Comparison of ENCODE assay signal across 1 cellular context in the genomic region with DNA sequence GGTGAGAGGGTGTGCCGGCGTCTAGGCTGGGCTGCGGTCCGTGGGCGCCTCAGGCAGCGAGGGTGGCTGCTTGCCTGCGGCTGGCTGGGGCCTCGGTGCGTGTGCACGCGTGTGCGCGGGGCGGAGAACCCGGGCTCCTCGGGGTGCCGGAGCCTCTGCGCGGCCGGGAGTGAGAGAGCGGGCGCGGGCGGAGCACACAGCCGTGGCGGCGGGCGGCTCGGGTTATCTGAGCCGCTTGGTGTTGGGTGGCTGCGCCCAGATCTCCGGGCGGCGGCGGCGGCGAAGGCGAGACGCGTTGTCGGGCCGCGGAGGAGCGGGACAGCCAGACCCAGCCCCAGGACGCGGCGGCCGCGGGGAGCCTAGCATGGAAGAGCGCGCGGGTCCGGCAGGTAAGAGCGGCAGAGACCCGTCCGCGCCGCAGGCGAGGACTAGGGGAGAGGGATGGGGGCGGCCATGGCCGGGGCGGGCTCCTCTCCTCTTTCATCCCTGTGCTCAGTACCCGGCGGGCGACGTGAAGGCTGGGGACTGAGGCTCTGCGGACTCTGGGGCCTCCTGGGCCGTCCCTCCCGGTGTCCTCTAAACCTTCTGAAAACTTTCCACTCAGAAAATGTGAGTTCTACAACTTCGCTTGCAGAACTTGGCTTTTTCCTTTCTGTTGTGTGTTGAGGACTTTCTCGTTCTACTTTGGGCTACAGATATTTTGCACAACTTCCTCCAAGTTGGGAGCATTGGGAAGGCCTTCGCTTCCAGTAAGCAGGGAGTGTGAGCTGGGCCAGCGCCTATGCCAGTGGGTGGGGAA.
A peak's percentile ranks its signal among the peaks of the same experiment; 100 is the strongest.
TF ChIP-seq lines count a peak whose summit lies in the region.

No MANE protein-coding gene starts in this region.

TF ChIP-seq in H1, 55 proteins besides CTCF, POLR2A, EP300 and RAD21:
- no peak for TF ChIP-seq ZNF274 (IDR thresholded peaks at IDR 0.05; ENCODE audit: borderline replicate concordance, extremely low read depth, low read length)
- TF ChIP-seq EZH2 (IDR thresholded peaks at IDR 0.05; ENCODE audit: low read depth, low read length, severe bottlenecking), result peak; percentile 96
- TF ChIP-seq SUZ12 (IDR thresholded peaks at IDR 0.05; ENCODE audit: low read length), result peak; percentile 98
- TF ChIP-seq RXRA (IDR thresholded peaks at IDR 0.05; ENCODE audit: insufficient read depth, low read depth, low read length), result no peak
- TF ChIP-seq YY1 (IDR thresholded peaks at IDR 0.05; ENCODE audit: low read depth, low read length), result no peak
- TF ChIP-seq, protein P1, sequence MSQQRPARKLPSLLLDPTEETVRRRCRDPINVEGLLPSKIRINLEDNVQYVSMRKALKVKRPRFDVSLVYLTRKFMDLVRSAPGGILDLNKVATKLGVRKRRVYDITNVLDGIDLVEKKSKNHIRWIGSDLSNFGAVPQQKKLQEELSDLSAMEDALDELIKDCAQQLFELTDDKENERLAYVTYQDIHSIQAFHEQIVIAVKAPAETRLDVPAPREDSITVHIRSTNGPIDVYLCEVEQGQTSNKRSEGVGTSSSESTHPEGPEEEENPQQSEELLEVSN (IDR thresholded peaks at IDR 0.05), result no peak
- no peak for TF ChIP-seq CHD2 (IDR thresholded peaks at IDR 0.05; ENCODE audit: low read length)
- TF ChIP-seq RFX5 (IDR thresholded peaks at IDR 0.05; ENCODE audit: borderline replicate concordance, low read depth, low read length), result no peak
- TF ChIP-seq RBBP5 (IDR thresholded peaks at IDR 0.05; ENCODE audit: borderline replicate concordance, low read depth, low read length), result no peak
- no peak for TF ChIP-seq JUND (IDR thresholded peaks at IDR 0.05; ENCODE audit: low read length)
- TF ChIP-seq HDAC2 (IDR thresholded peaks at IDR 0.05; ENCODE audit: borderline replicate concordance in 1 of 2, low read depth in 2 of 2, low read length in 2 of 2), result no peak
- no peak for TF ChIP-seq GTF2F1 (IDR thresholded peaks at IDR 0.05; ENCODE audit: borderline replicate concordance, low read depth, low read length)
- TF ChIP-seq SIN3A (conservative IDR thresholded peaks at IDR 0.05 in 1 of 2, IDR thresholded peaks at IDR 0.05 in 1 of 2; ENCODE audit: low read depth in 1 of 2, low read length in 2 of 2), result no peak
- TF ChIP-seq JUN (IDR thresholded peaks at IDR 0.05; ENCODE audit: low read depth, low read length), result no peak
- TF ChIP-seq ASH2L (IDR thresholded peaks at IDR 0.05; ENCODE audit: low read length), result no peak
- no peak for TF ChIP-seq SAP30 (IDR thresholded peaks at IDR 0.05; ENCODE audit: insufficient read depth, insufficient replicate concordance, low read length)
- TF ChIP-seq CTBP2 (IDR thresholded peaks at IDR 0.05; ENCODE audit: borderline replicate concordance, insufficient read depth, insufficient read length, low read length), result peak; percentile 60
- no peak for TF ChIP-seq BACH1 (IDR thresholded peaks at IDR 0.05; ENCODE audit: low read length)
- no peak for TF ChIP-seq SP4 (IDR thresholded peaks at IDR 0.05; ENCODE audit: low read length)
TF ChIP-seq in H1: peak in this region for 3.
